Comparison of ENCODE assay signal across 7 cellular contexts in genomic region chr10:6142186-6142585, GRCh38. TPM values are rescaled to one million over a fixed set of nuclear protein-coding genes. Genes with fewer than 3 reads are reported as not detected.
DNase-seq lines count a peak whose midpoint lies in the region; ATAC-seq, FAIRE-seq and TF ChIP-seq lines count a peak whose summit lies in the region.
"Not testable (repeated sequence)": the region's sequence is repeated elsewhere in the genome, so short reads cannot be mapped to it uniquely, and the experiment has no call there.

No MANE protein-coding gene starts in this region.

- POLR2A ChIA-PET in CD8-positive, alpha-beta T cell (lab: Charles Lee) = not testable (repeated sequence)

- peak; percentile 84 for FAIRE-seq in RCC 7860 (lab: Jason Lieb, UNC)
- not testable (repeated sequence) for FAIRE-seq in astrocyte (lab: Jason Lieb, UNC)

- not testable (repeated sequence) for DNase-seq in CD8-positive, alpha-beta T cell; activated T-cell treated with anti-CD3 and anti-CD28 coated beads, Interleukin-2, amount 50 U/mL, for 24 hours; astrocyte (ENCODE audit: low read depth)
- DNase-seq in RCC 7860 (ENCODE audit: low spot score) (peak; percentile 87), glomerular visceral epithelial cell (ENCODE audit: extremely low spot score) (peak; percentile 59), osteoblast (ENCODE audit: insufficient read length, low spot score, missing footprints) (peak; percentile 79)
- DNase-seq in stimulated activated naive CD4-positive, alpha-beta T cell treated with Interleukin-2 at 50 U/mL for 16 hours (lab: John Stamatoyannopoulos, UW) = peak; percentile 30

- peak overlapping the region; percentile 87 for H3K4me2 ChIP-seq in astrocyte (ENCODE audit: low read length)
- H3K4me2 ChIP-seq in osteoblast (ENCODE audit: insufficient read depth, low read length) = peak overlapping the region; percentile 82

- not testable (repeated sequence) for H3K9me3 Mint-ChIP-seq in CD8-positive, alpha-beta T cell; activated T-cell treated with anti-CD3 and anti-CD28 coated beads, Interleukin-2, amount 50 U/mL, for 24 hours; astrocyte (ENCODE audit: unreplicated experiment)

- H3K27ac Mint-ChIP-seq in CD8-positive, alpha-beta T cell; astrocyte (ENCODE audit: unreplicated experiment): not testable (repeated sequence)
- peak overlapping the region; percentile 97 for H3K27ac Mint-ChIP-seq in activated T-cell treated with anti-CD3 and anti-CD28 coated beads, Interleukin-2, amount 50 U/mL, for 24 hours

- peaks cover 27% of the 10 kb centered on the region for H3K79me2 ChIP-seq in astrocyte (ENCODE audit: insufficient read depth, low read length)
- not testable (repeated sequence) for H3K79me2 ChIP-seq in osteoblast (ENCODE audit: insufficient read depth, low read length)

- H3K4me3 Mint-ChIP-seq in CD8-positive, alpha-beta T cell = peak overlapping the region; percentile 26
- peak overlapping the region; percentile 67 for H3K4me3 Mint-ChIP-seq in activated T-cell treated with anti-CD3 and anti-CD28 coated beads, Interleukin-2, amount 50 U/mL, for 24 hours
- not testable (repeated sequence) for H3K4me3 Mint-ChIP-seq in astrocyte (ENCODE audit: unreplicated experiment)

- not testable (repeated sequence) for H3K27me3 Mint-ChIP-seq in CD8-positive, alpha-beta T cell (ENCODE audit: low read depth); activated T-cell treated with anti-CD3 and anti-CD28 coated beads, Interleukin-2, amount 50 U/mL, for 24 hours
- peaks cover 10% of the 10 kb centered on the region for H3K27me3 Mint-ChIP-seq in astrocyte (ENCODE audit: low read depth, unreplicated experiment)

- H2AFZ ChIP-seq in astrocyte (ENCODE audit: low read depth, low read length); osteoblast (ENCODE audit: low read length): not testable (repeated sequence)

- peaks cover 40% of the 10 kb centered on the region for H3K4me1 ChIP-seq in CD8-positive, alpha-beta T cell (ENCODE audit: insufficient read depth, low read length)
- peaks cover 36% of the 10 kb centered on the region for H3K4me1 ChIP-seq in astrocyte (ENCODE audit: insufficient read depth, low read length)
- H3K4me1 ChIP-seq in osteoblast (ENCODE audit: insufficient read depth, low read length) = peaks cover 18% of the 10 kb centered on the region

- not testable (repeated sequence) for TF ChIP-seq CTCF in CD8-positive, alpha-beta T cell (IDR thresholded peaks at IDR 0.05); astrocyte (IDR thresholded peaks at IDR 0.05; ENCODE audit: insufficient read depth, low read depth, low read length); osteoblast (IDR thresholded peaks at IDR 0.05; ENCODE audit: extremely low read depth, low read depth, low read length)

- H3K27ac ChIP-seq in CD8-positive, alpha-beta T cell (ENCODE audit: low read depth, low read length) = not testable (repeated sequence)
- H3K27ac ChIP-seq in astrocyte (ENCODE audit: low read depth, low read length) = peak overlapping the region; percentile 78
- peak overlapping the region; percentile 76 for H3K27ac ChIP-seq in osteoblast (ENCODE audit: low read depth, low read length)

- H3K9me3 ChIP-seq in CD8-positive, alpha-beta T cell (ENCODE audit: low read length); astrocyte (ENCODE audit: insufficient read depth, low read depth, low read length); osteoblast (ENCODE audit: low read depth, low read length): not testable (repeated sequence)

- peaks cover 36% of the 10 kb centered on the region for H3K4me1 Mint-ChIP-seq in CD8-positive, alpha-beta T cell (ENCODE audit: low read depth)
- peaks cover 84% of the 10 kb centered on the region for H3K4me1 Mint-ChIP-seq in activated T-cell treated with anti-CD3 and anti-CD28 coated beads, Interleukin-2, amount 50 U/mL, for 24 hours (ENCODE audit: low read depth)
- peaks cover 22% of the 10 kb centered on the region for H3K4me1 Mint-ChIP-seq in astrocyte (ENCODE audit: low read depth, unreplicated experiment)

- not testable (repeated sequence) for H3K4me3 ChIP-seq in CD8-positive, alpha-beta T cell (ENCODE audit: low read depth, low read length); astrocyte (ENCODE audit: insufficient read depth, low read depth, low read length); osteoblast (ENCODE audit: insufficient read depth, low read length)

- peak overlapping the region; percentile 74 for H3K9ac ChIP-seq in astrocyte (ENCODE audit: low read length)

- CTCF ChIA-PET in CD8-positive, alpha-beta T cell (lab: Charles Lee) = interaction anchor here (1.3 to 1.8 kb wide), 2 partner anchors 9 to 60 kb away, joined by 3 to 10 read pairs; no protein-coding TSS in a partner anchor

- intact Hi-C loops in CD8-positive, alpha-beta T cell (cut with DNase I, micrococcal nuclease) = not testable (repeated sequence)

- H3K36me3 Mint-ChIP-seq in CD8-positive, alpha-beta T cell; astrocyte (ENCODE audit: low read depth, unreplicated experiment): not testable (repeated sequence)
- peaks cover 16% of the 10 kb centered on the region for H3K36me3 Mint-ChIP-seq in activated T-cell treated with anti-CD3 and anti-CD28 coated beads, Interleukin-2, amount 50 U/mL, for 24 hours (ENCODE audit: low read depth)

- H4K20me1 ChIP-seq in astrocyte (ENCODE audit: insufficient read depth, low read length) = peaks cover 15% of the 10 kb centered on the region
- not testable (repeated sequence) for H4K20me1 ChIP-seq in osteoblast (ENCODE audit: insufficient read depth, low read length)

- ATAC-seq in CD8-positive, alpha-beta T cell = not testable (repeated sequence)

- H3K27me3 ChIP-seq in CD8-positive, alpha-beta T cell (ENCODE audit: insufficient read depth, low read length); astrocyte (ENCODE audit: insufficient read depth, low read length): not testable (repeated sequence)
- peaks cover 21% of the 10 kb centered on the region for H3K27me3 ChIP-seq in osteoblast (ENCODE audit: insufficient read depth, low read length)

- not testable (repeated sequence) for H3K36me3 ChIP-seq in CD8-positive, alpha-beta T cell (ENCODE audit: insufficient read depth, low read length); astrocyte (ENCODE audit: insufficient read depth, low read length); osteoblast (ENCODE audit: insufficient read depth, low read length)

RNA-seq across cellular contexts. Expression of gene RBM17, which starts 53.4 kb away (rescaled TPM):
- total RNA-seq in CD8-positive, alpha-beta T cell = 100 to 1,000 TPM; 151 to 160 TPM
- total RNA-seq in astrocyte = 69.7 and 71.3 TPM in 2 replicates
- total RNA-seq in osteoblast = 29.3 and 31.8 TPM in 2 replicates
